In the genomic region with DNA sequence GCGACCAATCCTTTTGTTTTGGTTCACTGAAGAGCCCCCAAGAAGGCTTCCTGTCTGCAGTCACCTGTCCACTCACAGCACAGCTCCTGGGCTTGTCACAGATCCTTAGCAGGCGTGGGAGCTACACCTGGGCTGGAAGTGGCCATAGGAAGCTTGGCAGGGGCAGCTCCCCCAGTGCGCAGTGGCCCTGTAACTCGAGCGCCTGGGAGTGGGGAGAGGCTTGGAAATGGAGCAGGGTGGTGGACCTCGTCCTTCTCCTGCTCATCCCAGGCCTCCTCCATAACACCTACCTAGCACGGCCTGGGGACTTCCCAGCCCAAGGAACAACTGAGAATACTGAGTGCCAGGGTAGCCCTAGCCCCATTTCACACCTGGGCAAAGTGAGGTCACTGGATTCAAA, we compare ENCODE assay signal across 12 cellular contexts. TPM values are rescaled to one million over a fixed set of nuclear protein-coding genes. Genes with fewer than 3 reads are reported as not detected.
DNase-seq lines count a peak whose midpoint lies in the region; ATAC-seq and TF ChIP-seq lines count a peak whose summit lies in the region.
"Had no signal": no experiment of that assay in that cellular context is flagged by ENCODE, and none has a peak within 500 bp of the region (broad histone marks: within the 10 kb centered on the region; RNA-seq: fewer than 3 reads in every experiment).

No MANE protein-coding gene starts in this region.

- H3F3A ChIP-seq in SK-N-SH (replicated peaks; ENCODE audit: insufficient read depth) (no peaks in the 10 kb centered on the region), neural progenitor cell (ENCODE audit: low read depth) (no peaks in the 10 kb centered on the region)

- no peak for TF ChIP-seq CTCF in SK-N-SH (IDR thresholded peaks at IDR 0.05)
- TF ChIP-seq CTCF in right lobe of liver (IDR thresholded peaks at IDR 0.05): no peak
- no peak for TF ChIP-seq CTCF in upper lobe of left lung (IDR thresholded peaks at IDR 0.05)
- no peak for TF ChIP-seq CTCF in neural progenitor cell (IDR thresholded peaks at IDR 0.05)

- no peaks in the 10 kb centered on the region for H3K36me3 ChIP-seq in SK-N-SH (replicated peaks in 1 of 2; ENCODE audit: control insufficient read depth in 1 of 2, insufficient read depth in 2 of 2, low read length in 1 of 2)
- H3K36me3 ChIP-seq in right lobe of liver: no peaks in the 10 kb centered on the region
- no peaks in the 10 kb centered on the region for H3K36me3 ChIP-seq in upper lobe of left lung
- no peaks in the 10 kb centered on the region for H3K36me3 ChIP-seq in neural progenitor cell

- TF ChIP-seq RAD21 in SK-N-SH (IDR thresholded peaks at IDR 0.05; ENCODE audit: low read length): no peak

- ATAC-seq in SK-N-SH treated with all-trans-retinoic acid at 6 μM for 48 hours (peak; percentile 17), right lobe of liver (peak in 3 of 4 donors; percentile 10 to 35 (median 12)), upper lobe of left lung (ENCODE audit: low FRiP score in 2 of 2) (peak; percentile 17 to 44), HG03520 (IDR thresholded peaks at IDR 0.05; ENCODE audit: unreplicated experiment) (no peak)
- ATAC-seq in activated T-helper 17 cell treated with anti-CD3 and anti-CD28 coated beads, Interleukin-2, amount 50 U/mL, for 72 hours (replicated peaks): no peak

- WGBS in SK-N-SH (ENCODE audit: low lambda C conversion rate): 40% methylated on average over 2 of the region's 7 CpGs
- WGBS in right lobe of liver (ENCODE audit: insufficient coverage, low coverage, low lambda C conversion rate, missing lambda C conversion rate): 8% methylated on average over 2 of the region's 7 CpGs
- WGBS in upper lobe of left lung, 2 donors: 50 to 56% methylated on average over 2 to 7 of the region's 7 CpGs

- H3K36me3 Mint-ChIP-seq in activated T-helper 17 cell treated with anti-CD3 and anti-CD28 coated beads, Interleukin-2, amount 50 U/mL, for 72 hours (ENCODE audit: low read depth): no peaks in the 10 kb centered on the region
- no peaks in the 10 kb centered on the region for H3K36me3 Mint-ChIP-seq in neural progenitor cell

- intact Hi-C loops in right lobe of liver (cut with DNase I): loop anchor here (5.0 to 10.0 kb wide), 2 partner anchors 51 to 59 kb away; no protein-coding TSS in a partner anchor

- TF ChIP-seq POLR2A in right lobe of liver (IDR thresholded peaks at IDR 0.05) (no peak), upper lobe of left lung (IDR thresholded peaks at IDR 0.05) (no peak)

- H3K9me3 ChIP-seq in SK-N-SH (no peaks in the 10 kb centered on the region), right lobe of liver (no peaks in the 10 kb centered on the region), upper lobe of left lung (no peaks in the 10 kb centered on the region), neural progenitor cell (ENCODE audit: low read depth) (no peaks in the 10 kb centered on the region)

- H3K79me2 ChIP-seq in SK-N-SH (ENCODE audit: insufficient read depth) (no peaks in the 10 kb centered on the region), neural progenitor cell (ENCODE audit: low read depth) (no peaks in the 10 kb centered on the region)

- no peaks in the 10 kb centered on the region for H3K9me2 ChIP-seq in SK-N-SH

- CTCF ChIA-PET in SK-N-SH (lab: Yijun Ruan, JAX): interaction anchor here (0.5 to 10.8 kb wide), 58 partner anchors 8 to 580 kb away, joined by 3 to 167 read pairs (median 5); partner anchors contain the start of genes CCNDBP1, LCMT2, TGM5 and TGM7

- H3K4me2 ChIP-seq in SK-N-SH (no peak overlapping the region), neural progenitor cell (no peak overlapping the region)

- DNase-seq in SK-N-SH (no peak), right lobe of liver (no peak), upper lobe of left lung (peak in 1 of 2 donors; percentile 55), midbrain (lab: John Stamatoyannopoulos, UW) (no peak), neural progenitor cell (ENCODE audit: low spot score) (no peak)
- DNase-seq: DMS153, NCI-H226 had no signal

- H4K20me1 ChIP-seq in SK-N-SH (ENCODE audit: insufficient read depth) (no peaks in the 10 kb centered on the region), neural progenitor cell (ENCODE audit: low read depth) (no peaks in the 10 kb centered on the region)

- peaks cover 5% of the 10 kb centered on the region for H3K4me1 Mint-ChIP-seq in activated T-helper 17 cell treated with anti-CD3 and anti-CD28 coated beads, Interleukin-2, amount 50 U/mL, for 72 hours
- no peaks in the 10 kb centered on the region for H3K4me1 Mint-ChIP-seq in neural progenitor cell

- H3K4me3 ChIP-seq in SK-N-SH (ENCODE audit: low read depth in 2 of 2, low read length in 1 of 2): no peak overlapping the region
- H3K4me3 ChIP-seq in right lobe of liver: no peak overlapping the region
- no peak overlapping the region for H3K4me3 ChIP-seq in upper lobe of left lung
- H3K4me3 ChIP-seq in neural progenitor cell: no peak overlapping the region

- peak overlapping the region; percentile 53 for H3K27ac Mint-ChIP-seq in activated T-helper 17 cell treated with anti-CD3 and anti-CD28 coated beads, Interleukin-2, amount 50 U/mL, for 72 hours
- no peak overlapping the region for H3K27ac Mint-ChIP-seq in neural progenitor cell

- H3K27me3 ChIP-seq in SK-N-SH (ENCODE audit: insufficient read depth): peaks cover 16% of the 10 kb centered on the region; the same call in 1 of the 2 replicates
- H3K27me3 ChIP-seq in right lobe of liver: no peaks in the 10 kb centered on the region
- no peaks in the 10 kb centered on the region for H3K27me3 ChIP-seq in upper lobe of left lung
- H3K27me3 ChIP-seq in neural progenitor cell: peaks cover 14% of the 10 kb centered on the region

- H3K9me3 Mint-ChIP-seq in activated T-helper 17 cell treated with anti-CD3 and anti-CD28 coated beads, Interleukin-2, amount 50 U/mL, for 72 hours: no peaks in the 10 kb centered on the region
- H3K9me3 Mint-ChIP-seq in neural progenitor cell: no peaks in the 10 kb centered on the region

- no peak for TF ChIP-seq EP300 in SK-N-SH (IDR thresholded peaks at IDR 0.05; ENCODE audit: borderline replicate concordance in 1 of 2, low read depth in 1 of 2, low read length in 1 of 2)
- TF ChIP-seq EP300 in upper lobe of left lung (IDR thresholded peaks at IDR 0.05): no peak

- peaks cover 3% of the 10 kb centered on the region for H3K27me3 Mint-ChIP-seq in activated T-helper 17 cell treated with anti-CD3 and anti-CD28 coated beads, Interleukin-2, amount 50 U/mL, for 72 hours
- H3K27me3 Mint-ChIP-seq in neural progenitor cell (ENCODE audit: insufficient read depth, low read depth): peaks cover 8% of the 10 kb centered on the region

- H3K4me3 Mint-ChIP-seq in activated T-helper 17 cell treated with anti-CD3 and anti-CD28 coated beads, Interleukin-2, amount 50 U/mL, for 72 hours: no peak overlapping the region
- H3K4me3 Mint-ChIP-seq in neural progenitor cell: no peak overlapping the region

- POLR2A ChIA-PET in SK-N-SH (lab: Yijun Ruan, JAX): interaction anchor here (0.6 to 1.0 kb wide), 2 partner anchors 61 to 190 kb away, joined by 3 to 4 read pairs; no protein-coding TSS in a partner anchor

- H3K4me1 ChIP-seq in SK-N-SH (ENCODE audit: control insufficient read depth in 1 of 2, insufficient read depth in 2 of 2, low read depth in 1 of 2, low read length in 1 of 2) (no peaks in the 10 kb centered on the region), right lobe of liver (no peaks in the 10 kb centered on the region), upper lobe of left lung (no peaks in the 10 kb centered on the region), neural progenitor cell (no peaks in the 10 kb centered on the region)

- H3K27ac ChIP-seq in SK-N-SH (ENCODE audit: low read depth in 2 of 2, low read length in 1 of 2) (no peak overlapping the region), right lobe of liver (no peak overlapping the region), upper lobe of left lung (no peak overlapping the region), neural progenitor cell (no peak overlapping the region)

- no peak overlapping the region for H3K9ac ChIP-seq in SK-N-SH
- no peak overlapping the region for H3K9ac ChIP-seq in neural progenitor cell

- H2AFZ ChIP-seq in SK-N-SH (ENCODE audit: low read depth) (no peak overlapping the region), neural progenitor cell (replicated peaks) (no peak overlapping the region)

TF ChIP-seq in SK-N-SH treated with all-trans-retinoic acid at 6 μM for 48 hours, 23 proteins besides CTCF, POLR2A, EP300 and RAD21:
- TF ChIP-seq OSR1 (CRISPR knock-in tag; IDR thresholded peaks at IDR 0.05): no peak
- no peak for TF ChIP-seq ZNF8 (CRISPR knock-in tag; IDR thresholded peaks at IDR 0.05)
- TF ChIP-seq ISL1 (CRISPR knock-in tag; IDR thresholded peaks at IDR 0.05): no peak
- no peak for TF ChIP-seq BACH2 (CRISPR knock-in tag; IDR thresholded peaks at IDR 0.05; ENCODE audit: borderline replicate concordance)
TF ChIP-seq in SK-N-SH treated with all-trans-retinoic acid at 6 μM for 48 hours: peak in this region for 0.

TF ChIP-seq in SK-N-SH, 30 proteins besides CTCF, POLR2A, EP300 and RAD21 (continues in another document):
- TF ChIP-seq YY1 (IDR thresholded peaks at IDR 0.05; ENCODE audit: low read depth) (no peak), NFIC (IDR thresholded peaks at IDR 0.05; ENCODE audit: borderline replicate concordance) (no peak)

RNA-seq across cellular contexts. Expression of gene TGM7, which starts 16.0 kb away (rescaled TPM):
- not detected in 2 replicates for polyA plus RNA-seq in SK-N-SH (2012; rRNA removed)
- polyA plus RNA-seq in SK-N-SH (2012; cell fraction: cytosol; rRNA removed): not detected in 2 replicates
- polyA plus RNA-seq in SK-N-SH (2012; cell fraction: nucleus; rRNA removed): not detected in 2 replicates
- total RNA-seq in activated T-helper 17 cell treated with anti-CD3 and anti-CD28 coated beads, Interleukin-2, amount 50 U/mL, for 72 hours: not detected
- total RNA-seq in right lobe of liver: not detected
- not detected for total RNA-seq in upper lobe of left lung
- total RNA-seq in neural progenitor cell (ENCODE audit: low replicate concordance): not detected in 2 replicates
- total RNA-seq: H7, HT1080 had no signal

RNA-seq across cellular contexts. Expression of gene TGM5, which starts 19.3 kb away (rescaled TPM):
- not detected in 2 replicates for polyA plus RNA-seq in SK-N-SH (2012; rRNA removed)
- polyA plus RNA-seq in SK-N-SH (2012; cell fraction: cytosol; rRNA removed): not detected in 2 replicates
- polyA plus RNA-seq in SK-N-SH (2012; cell fraction: nucleus; rRNA removed): not detected in 2 replicates
- total RNA-seq in activated T-helper 17 cell treated with anti-CD3 and anti-CD28 coated beads, Interleukin-2, amount 50 U/mL, for 72 hours: under 1 TPM; 0.48 to 0.61 TPM
- total RNA-seq in right lobe of liver (not detected), upper lobe of left lung (under 1 TPM in 1 of 6 donors, not detected in 5; 0.30 TPM), neural progenitor cell (ENCODE audit: low replicate concordance) (not detected in 2 replicates)
- total RNA-seq: H7 had no signal

RNA-seq across cellular contexts. Expression of gene LCMT2, which starts 44.3 kb away (rescaled TPM):
- polyA plus RNA-seq in SK-N-SH (2012; rRNA removed): 7.1 and 9.6 TPM in 2 replicates
- 8.0 and 8.8 TPM in 2 replicates for polyA plus RNA-seq in SK-N-SH (2012; cell fraction: cytosol; rRNA removed)
- polyA plus RNA-seq in SK-N-SH (2012; cell fraction: nucleus; rRNA removed): 3.7 and 6.4 TPM in 2 replicates
- 10 to 100 TPM in 1 of 2 donors, 1 to 10 TPM in 1; 7.1 to 10.4 TPM for total RNA-seq in activated T-helper 17 cell treated with anti-CD3 and anti-CD28 coated beads, Interleukin-2, amount 50 U/mL, for 72 hours
- total RNA-seq in right lobe of liver (1 to 10 TPM; 2.9 to 4.9 (median 3.9) TPM), upper lobe of left lung (1 to 10 TPM; 1.0 to 8.2 (median 6.3) TPM), neural progenitor cell (ENCODE audit: low replicate concordance) (14.2 and 14.6 TPM in 2 replicates)

Comparison
In these comparisons a context has a peak if more than half of its experiments do, and no peak if none do; other contexts are left out.
1. ATAC-seq: peak in SK-N-SH treated with all-trans-retinoic acid at 6 μM for 48 hours (single experiment), right lobe of liver (3 of 4) and upper lobe of left lung (2 of 2); none in activated T-helper 17 cell treated with anti-CD3 and anti-CD28 coated beads, Interleukin-2, amount 50 U/mL, for 72 hours (single experiment) and HG03520 (single experiment).